Comparison of ENCODE assay signal across 1 cellular context in the genomic region with DNA sequence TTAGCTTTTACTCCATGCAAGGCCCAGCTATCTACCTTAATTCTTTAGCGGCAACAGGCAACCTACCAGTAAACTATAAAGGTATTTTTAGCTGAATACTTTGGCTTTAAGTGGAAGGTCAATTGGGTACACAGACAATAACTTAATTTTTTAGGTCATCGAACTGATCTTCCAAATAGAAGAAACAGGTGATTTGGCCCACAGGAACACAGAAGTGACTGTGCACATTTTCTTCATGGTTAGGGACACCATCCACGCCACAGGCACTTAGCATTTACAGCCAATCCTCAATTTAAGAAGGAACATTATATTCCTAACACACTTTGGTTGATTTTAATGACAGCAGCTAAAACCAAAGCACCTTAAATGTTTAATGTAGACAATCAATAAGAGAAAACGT.
TF ChIP-seq lines count a peak whose summit lies in the region.

No MANE protein-coding gene starts in this region.

TF ChIP-seq in K562, 482 proteins besides CTCF, POLR2A, EP300 and RAD21:
- TF ChIP-seq, protein P1, sequence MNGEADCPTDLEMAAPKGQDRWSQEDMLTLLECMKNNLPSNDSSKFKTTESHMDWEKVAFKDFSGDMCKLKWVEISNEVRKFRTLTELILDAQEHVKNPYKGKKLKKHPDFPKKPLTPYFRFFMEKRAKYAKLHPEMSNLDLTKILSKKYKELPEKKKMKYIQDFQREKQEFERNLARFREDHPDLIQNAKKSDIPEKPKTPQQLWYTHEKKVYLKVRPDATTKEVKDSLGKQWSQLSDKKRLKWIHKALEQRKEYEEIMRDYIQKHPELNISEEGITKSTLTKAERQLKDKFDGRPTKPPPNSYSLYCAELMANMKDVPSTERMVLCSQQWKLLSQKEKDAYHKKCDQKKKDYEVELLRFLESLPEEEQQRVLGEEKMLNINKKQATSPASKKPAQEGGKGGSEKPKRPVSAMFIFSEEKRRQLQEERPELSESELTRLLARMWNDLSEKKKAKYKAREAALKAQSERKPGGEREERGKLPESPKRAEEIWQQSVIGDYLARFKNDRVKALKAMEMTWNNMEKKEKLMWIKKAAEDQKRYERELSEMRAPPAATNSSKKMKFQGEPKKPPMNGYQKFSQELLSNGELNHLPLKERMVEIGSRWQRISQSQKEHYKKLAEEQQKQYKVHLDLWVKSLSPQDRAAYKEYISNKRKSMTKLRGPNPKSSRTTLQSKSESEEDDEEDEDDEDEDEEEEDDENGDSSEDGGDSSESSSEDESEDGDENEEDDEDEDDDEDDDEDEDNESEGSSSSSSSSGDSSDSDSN (IDR thresholded peaks at IDR 0.05; ENCODE audit: borderline replicate concordance in 1 of 2, low read depth in 2 of 2, low read length in 2 of 2) = no peak
- TF ChIP-seq MBD2 (IDR thresholded peaks at IDR 0.05; ENCODE audit: borderline replicate concordance, low read depth) (no peak), EHMT2 (IDR thresholded peaks at IDR 0.05) (no peak), PHF21A (IDR thresholded peaks at IDR 0.05; ENCODE audit: borderline replicate concordance, low read depth) (no peak), GATAD2A (IDR thresholded peaks at IDR 0.05) (no peak), ETS2 (tag; IDR thresholded peaks at IDR 0.05; ENCODE audit: borderline replicate concordance, poor library complexity, severe bottlenecking) (no peak), RBM15 (IDR thresholded peaks at IDR 0.05; ENCODE audit: insufficient read depth, low read length) (no peak), NFE2L1 (tag; IDR thresholded peaks at IDR 0.05; ENCODE audit: borderline replicate concordance, low read depth) (0 out of 2 replicates have a peak, but pooled peaks have one; percentile 44), MTA2 (IDR thresholded peaks at IDR 0.05; ENCODE audit: low read depth) (no peak), MAFK (IDR thresholded peaks at IDR 0.05; ENCODE audit: low read length) (peak; percentile 43; the same call in 1 of the 2 replicates), NFE2 (IDR thresholded peaks at IDR 0.05; ENCODE audit: low read depth) (peak; percentile 90), RBM25 (IDR thresholded peaks at IDR 0.05; ENCODE audit: low read depth, low read length, severe bottlenecking) (no peak), XRCC5 (IDR thresholded peaks at IDR 0.05; ENCODE audit: low read depth, low read length) (no peak), MAFG (tag; conservative IDR thresholded peaks at IDR 0.05) (peak; percentile 87), RFX7 (CRISPR knock-in tag; IDR thresholded peaks at IDR 0.05) (no peak), ZNF143 (CRISPR knock-in tag; IDR thresholded peaks at IDR 0.05) (no peak), ZNF764 (CRISPR knock-in tag; IDR thresholded peaks at IDR 0.05; ENCODE audit: low read depth) (no peak), PTTG1 (tag; IDR thresholded peaks at IDR 0.05; ENCODE audit: low read depth) (no peak), ZNF316 (IDR thresholded peaks at IDR 0.05) (peak; percentile 76), C11orf30 (IDR thresholded peaks at IDR 0.05; ENCODE audit: low read depth) (peak; percentile 78), FOXA3 (CRISPR knock-in tag; conservative IDR thresholded peaks at IDR 0.05 in 1 of 2, IDR thresholded peaks at IDR 0.05 in 1 of 2) (no peak), TCFL5 (CRISPR knock-in tag; conservative IDR thresholded peaks at IDR 0.05) (no peak), RAD51 (IDR thresholded peaks at IDR 0.05; ENCODE audit: borderline replicate concordance, low read depth) (no peak), HDGF (IDR thresholded peaks at IDR 0.05) (no peak), MAFF (IDR thresholded peaks at IDR 0.05; ENCODE audit: low read length) (peak; percentile 64), CREBBP (IDR thresholded peaks at IDR 0.05; ENCODE audit: low read depth, low read length) (no peak), ZNF232 (CRISPR knock-in tag; IDR thresholded peaks at IDR 0.05) (no peak)
- TF ChIP-seq, protein P2, sequence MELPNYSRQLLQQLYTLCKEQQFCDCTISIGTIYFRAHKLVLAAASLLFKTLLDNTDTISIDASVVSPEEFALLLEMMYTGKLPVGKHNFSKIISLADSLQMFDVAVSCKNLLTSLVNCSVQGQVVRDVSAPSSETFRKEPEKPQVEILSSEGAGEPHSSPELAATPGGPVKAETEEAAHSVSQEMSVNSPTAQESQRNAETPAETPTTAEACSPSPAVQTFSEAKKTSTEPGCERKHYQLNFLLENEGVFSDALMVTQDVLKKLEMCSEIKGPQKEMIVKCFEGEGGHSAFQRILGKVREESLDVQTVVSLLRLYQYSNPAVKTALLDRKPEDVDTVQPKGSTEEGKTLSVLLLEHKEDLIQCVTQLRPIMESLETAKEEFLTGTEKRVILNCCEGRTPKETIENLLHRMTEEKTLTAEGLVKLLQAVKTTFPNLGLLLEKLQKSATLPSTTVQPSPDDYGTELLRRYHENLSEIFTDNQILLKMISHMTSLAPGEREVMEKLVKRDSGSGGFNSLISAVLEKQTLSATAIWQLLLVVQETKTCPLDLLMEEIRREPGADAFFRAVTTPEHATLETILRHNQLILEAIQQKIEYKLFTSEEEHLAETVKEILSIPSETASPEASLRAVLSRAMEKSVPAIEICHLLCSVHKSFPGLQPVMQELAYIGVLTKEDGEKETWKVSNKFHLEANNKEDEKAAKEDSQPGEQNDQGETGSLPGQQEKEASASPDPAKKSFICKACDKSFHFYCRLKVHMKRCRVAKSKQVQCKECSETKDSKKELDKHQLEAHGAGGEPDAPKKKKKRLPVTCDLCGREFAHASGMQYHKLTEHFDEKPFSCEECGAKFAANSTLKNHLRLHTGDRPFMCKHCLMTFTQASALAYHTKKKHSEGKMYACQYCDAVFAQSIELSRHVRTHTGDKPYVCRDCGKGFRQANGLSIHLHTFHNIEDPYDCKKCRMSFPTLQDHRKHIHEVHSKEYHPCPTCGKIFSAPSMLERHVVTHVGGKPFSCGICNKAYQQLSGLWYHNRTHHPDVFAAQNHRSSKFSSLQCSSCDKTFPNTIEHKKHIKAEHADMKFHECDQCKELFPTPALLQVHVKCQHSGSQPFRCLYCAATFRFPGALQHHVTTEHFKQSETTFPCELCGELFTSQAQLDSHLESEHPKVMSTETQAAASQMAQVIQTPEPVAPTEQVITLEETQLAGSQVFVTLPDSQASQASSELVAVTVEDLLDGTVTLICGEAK (IDR thresholded peaks at IDR 0.05) = no peak
- TF ChIP-seq, protein P2 (CRISPR knock-in tag; IDR thresholded peaks at IDR 0.05) = no peak
- TF ChIP-seq, protein P3, sequence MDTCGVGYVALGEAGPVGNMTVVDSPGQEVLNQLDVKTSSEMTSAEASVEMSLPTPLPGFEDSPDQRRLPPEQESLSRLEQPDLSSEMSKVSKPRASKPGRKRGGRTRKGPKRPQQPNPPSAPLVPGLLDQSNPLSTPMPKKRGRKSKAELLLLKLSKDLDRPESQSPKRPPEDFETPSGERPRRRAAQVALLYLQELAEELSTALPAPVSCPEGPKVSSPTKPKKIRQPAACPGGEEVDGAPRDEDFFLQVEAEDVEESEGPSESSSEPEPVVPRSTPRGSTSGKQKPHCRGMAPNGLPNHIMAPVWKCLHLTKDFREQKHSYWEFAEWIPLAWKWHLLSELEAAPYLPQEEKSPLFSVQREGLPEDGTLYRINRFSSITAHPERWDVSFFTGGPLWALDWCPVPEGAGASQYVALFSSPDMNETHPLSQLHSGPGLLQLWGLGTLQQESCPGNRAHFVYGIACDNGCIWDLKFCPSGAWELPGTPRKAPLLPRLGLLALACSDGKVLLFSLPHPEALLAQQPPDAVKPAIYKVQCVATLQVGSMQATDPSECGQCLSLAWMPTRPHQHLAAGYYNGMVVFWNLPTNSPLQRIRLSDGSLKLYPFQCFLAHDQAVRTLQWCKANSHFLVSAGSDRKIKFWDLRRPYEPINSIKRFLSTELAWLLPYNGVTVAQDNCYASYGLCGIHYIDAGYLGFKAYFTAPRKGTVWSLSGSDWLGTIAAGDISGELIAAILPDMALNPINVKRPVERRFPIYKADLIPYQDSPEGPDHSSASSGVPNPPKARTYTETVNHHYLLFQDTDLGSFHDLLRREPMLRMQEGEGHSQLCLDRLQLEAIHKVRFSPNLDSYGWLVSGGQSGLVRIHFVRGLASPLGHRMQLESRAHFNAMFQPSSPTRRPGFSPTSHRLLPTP (IDR thresholded peaks at IDR 0.05; ENCODE audit: borderline replicate concordance, extremely low read depth, insufficient read length) = no peak
- TF ChIP-seq, protein P4, sequence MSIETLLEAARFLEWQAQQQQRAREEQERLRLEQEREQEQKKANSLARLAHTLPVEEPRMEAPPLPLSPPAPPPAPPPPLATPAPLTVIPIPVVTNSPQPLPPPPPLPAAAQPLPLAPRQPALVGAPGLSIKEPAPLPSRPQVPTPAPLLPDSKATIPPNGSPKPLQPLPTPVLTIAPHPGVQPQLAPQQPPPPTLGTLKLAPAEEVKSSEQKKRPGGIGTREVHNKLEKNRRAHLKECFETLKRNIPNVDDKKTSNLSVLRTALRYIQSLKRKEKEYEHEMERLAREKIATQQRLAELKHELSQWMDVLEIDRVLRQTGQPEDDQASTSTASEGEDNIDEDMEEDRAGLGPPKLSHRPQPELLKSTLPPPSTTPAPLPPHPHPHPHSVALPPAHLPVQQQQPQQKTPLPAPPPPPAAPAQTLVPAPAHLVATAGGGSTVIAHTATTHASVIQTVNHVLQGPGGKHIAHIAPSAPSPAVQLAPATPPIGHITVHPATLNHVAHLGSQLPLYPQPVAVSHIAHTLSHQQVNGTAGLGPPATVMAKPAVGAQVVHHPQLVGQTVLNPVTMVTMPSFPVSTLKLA (conservative IDR thresholded peaks at IDR 0.05) = peak; percentile 26 to 32; a peak in 1 of 4 replicates
- TF ChIP-seq, protein P5, sequence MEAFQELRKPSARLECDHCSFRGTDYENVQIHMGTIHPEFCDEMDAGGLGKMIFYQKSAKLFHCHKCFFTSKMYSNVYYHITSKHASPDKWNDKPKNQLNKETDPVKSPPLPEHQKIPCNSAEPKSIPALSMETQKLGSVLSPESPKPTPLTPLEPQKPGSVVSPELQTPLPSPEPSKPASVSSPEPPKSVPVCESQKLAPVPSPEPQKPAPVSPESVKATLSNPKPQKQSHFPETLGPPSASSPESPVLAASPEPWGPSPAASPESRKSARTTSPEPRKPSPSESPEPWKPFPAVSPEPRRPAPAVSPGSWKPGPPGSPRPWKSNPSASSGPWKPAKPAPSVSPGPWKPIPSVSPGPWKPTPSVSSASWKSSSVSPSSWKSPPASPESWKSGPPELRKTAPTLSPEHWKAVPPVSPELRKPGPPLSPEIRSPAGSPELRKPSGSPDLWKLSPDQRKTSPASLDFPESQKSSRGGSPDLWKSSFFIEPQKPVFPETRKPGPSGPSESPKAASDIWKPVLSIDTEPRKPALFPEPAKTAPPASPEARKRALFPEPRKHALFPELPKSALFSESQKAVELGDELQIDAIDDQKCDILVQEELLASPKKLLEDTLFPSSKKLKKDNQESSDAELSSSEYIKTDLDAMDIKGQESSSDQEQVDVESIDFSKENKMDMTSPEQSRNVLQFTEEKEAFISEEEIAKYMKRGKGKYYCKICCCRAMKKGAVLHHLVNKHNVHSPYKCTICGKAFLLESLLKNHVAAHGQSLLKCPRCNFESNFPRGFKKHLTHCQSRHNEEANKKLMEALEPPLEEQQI (IDR thresholded peaks at IDR 0.05) = no peak
